In genomic region chr1:41020654-41021053, GRCh38 we compare ENCODE assay signal across 2 cellular contexts.
TF ChIP-seq lines count a peak whose summit lies in the region.

No MANE protein-coding gene starts in this region.

TF ChIP-seq in SK-N-SH, 30 proteins besides CTCF, POLR2A, EP300 and RAD21 (continued from another document):
- TF ChIP-seq NFIC (IDR thresholded peaks at IDR 0.05; ENCODE audit: borderline replicate concordance) (no peak), CHD2 (IDR thresholded peaks at IDR 0.05; ENCODE audit: low read length, partially characterized antibody) (no peak), JUND (IDR thresholded peaks at IDR 0.05) (no peak), RFX5 (IDR thresholded peaks at IDR 0.05; ENCODE audit: low read length) (no peak), ZBTB33 (IDR thresholded peaks at IDR 0.05; ENCODE audit: borderline replicate concordance, low read depth) (no peak), TAF1 (IDR thresholded peaks at IDR 0.05; ENCODE audit: borderline replicate concordance, low read depth, low read length) (no peak), FOSL2 (IDR thresholded peaks at IDR 0.05; ENCODE audit: borderline replicate concordance, low read depth) (no peak), IRF3 (IDR thresholded peaks at IDR 0.05; ENCODE audit: low read depth, low read length) (no peak)

TF ChIP-seq in SK-N-SH treated with all-trans-retinoic acid at 6 μM for 48 hours, 23 proteins besides CTCF, POLR2A, EP300 and RAD21 (continued from another document):
- TF ChIP-seq TSHZ2 (CRISPR knock-in tag; IDR thresholded peaks at IDR 0.05) (no peak), CREB5 (CRISPR knock-in tag; IDR thresholded peaks at IDR 0.05; ENCODE audit: low read depth) (no peak), ISL1 (CRISPR knock-in tag; IDR thresholded peaks at IDR 0.05) (no peak), ZNF565 (CRISPR knock-in tag; conservative IDR thresholded peaks at IDR 0.05; ENCODE audit: low read depth) (no peak)
